In the genomic region with DNA sequence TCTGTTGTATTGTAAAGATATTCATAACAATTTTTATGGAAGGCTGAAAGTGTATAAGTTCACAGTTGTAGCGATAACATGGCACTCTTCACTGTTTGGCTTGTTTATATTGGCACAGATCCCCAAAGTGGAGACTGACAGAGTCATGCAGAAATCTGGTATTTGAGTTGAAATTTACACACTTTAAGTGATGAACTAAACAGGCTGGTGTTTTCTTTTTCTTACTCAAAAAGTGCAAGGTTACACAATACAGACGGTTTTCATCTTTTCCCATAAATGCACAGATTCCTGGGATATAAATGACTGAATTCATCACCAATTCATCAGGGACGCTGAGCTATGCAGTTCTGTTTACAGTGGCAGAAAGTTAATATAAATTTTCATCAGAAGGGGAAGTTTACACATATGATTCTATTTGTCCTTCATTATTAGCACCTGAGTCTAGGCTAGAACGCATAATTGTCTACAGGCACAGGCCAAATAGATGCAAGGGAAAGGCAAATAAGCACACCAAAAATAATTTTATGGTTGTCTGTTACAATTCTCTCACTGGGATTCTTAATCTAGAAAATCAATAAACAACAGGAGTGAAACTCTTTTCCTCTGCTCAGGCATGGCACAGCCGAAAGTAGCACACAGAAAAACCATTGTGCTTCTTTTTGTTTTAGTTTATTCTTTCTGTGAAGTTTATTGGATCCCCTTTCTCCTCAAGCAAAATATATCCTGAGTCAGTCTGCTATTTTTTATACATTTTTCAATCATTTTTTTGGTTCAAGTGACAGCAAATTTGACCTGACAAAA, we compare ENCODE assay signal across 13 cellular contexts.
DNase-seq lines count a peak whose midpoint lies in the region; ATAC-seq and TF ChIP-seq lines count a peak whose summit lies in the region.
"Had no signal": no experiment of that assay in that cellular context is flagged by ENCODE, and none has a peak within 500 bp of the region (broad histone marks: within the 10 kb centered on the region; RNA-seq: fewer than 3 reads in every experiment).

No MANE protein-coding gene starts in this region.

- peaks cover 13% of the 10 kb centered on the region; the same call in 1 of the 2 replicates for H3K4me1 ChIP-seq in Panc1 (ENCODE audit: control insufficient read depth, insufficient read depth, low read length)
- H3K4me1 ChIP-seq in stomach smooth muscle (ENCODE audit: control insufficient read depth, insufficient read depth, low read length) = no peaks in the 10 kb centered on the region

- peak; percentile 87 for ATAC-seq in Panc1
- no peak for ATAC-seq in HG03139 (IDR thresholded peaks at IDR 0.05; ENCODE audit: unreplicated experiment)
- ATAC-seq in SK-N-SH treated with all-trans-retinoic acid at 6 μM for 48 hours = no peak
- ATAC-seq: natural killer cell had no signal

- in situ Hi-C loops in Panc1 (cut with HindIII; ENCODE audit: low pct_unique_long_range_greater_than_20kb, low sequenced_read_pairs) = no loop called here

- H3K9me3 ChIP-seq in Panc1 (ENCODE audit: control insufficient read depth, insufficient read depth, low read depth, low read length) (no peaks in the 10 kb centered on the region), stomach smooth muscle (ENCODE audit: control insufficient read depth in 2 of 2, low read length in 2 of 2) (no peaks in the 10 kb centered on the region)

- H3K27ac ChIP-seq in Panc1 (ENCODE audit: low read length) (peak overlapping the region; percentile 76), stomach smooth muscle (ENCODE audit: low read length) (no peak overlapping the region)

- H3K27me3 ChIP-seq in Panc1 (ENCODE audit: control insufficient read depth, insufficient read depth, low read length) (no peaks in the 10 kb centered on the region), stomach smooth muscle (ENCODE audit: control insufficient read depth in 1 of 2, insufficient read depth in 2 of 2, low read length in 2 of 2) (no peaks in the 10 kb centered on the region)

- DNase-seq in NCI-H2081 (lab: John Stamatoyannopoulos, UW) = peak; percentile 2 to 46
- no peak for DNase-seq in NCI-H2081 treated with DMSO at 0.1 percent for 48 hours (lab: John Stamatoyannopoulos, UW)
- DNase-seq in Panc1 (ENCODE audit: low read depth, low spot score) = no peak
- peak; percentile 53 for DNase-seq in fibroblast of pulmonary artery (ENCODE audit: low read depth)
- no peak for DNase-seq in SW 1271 (lab: John Stamatoyannopoulos, UW)
- DNase-seq: ACHN; activated CD4-positive, alpha-beta T cell treated with anti-CD3 and anti-CD28 coated beads, Interleukin-2, amount 50 U/mL, for 48 hours; natural killer cell; NCI-H526; stimulated activated CD4-positive, alpha-beta T cell treated with anti-CD3 and anti-CD28 coated beads, Interleukin-12 subunit alpha, Interleukin-12 subunit beta, amount 100 ng/mL, for 4 hours had no signal

- H3K4me3 ChIP-seq in Panc1 (ENCODE audit: low read depth in 2 of 2, low read length in 2 of 2) (no peak overlapping the region), fibroblast of pulmonary artery (replicated peaks; ENCODE audit: low read depth, low read length) (no peak overlapping the region), stomach smooth muscle (ENCODE audit: low read length in 2 of 2) (peak overlapping the region; percentile 1 to 51)

- no TSS peak for BruUV-seq in Panc1 (replicated peaks; lab: Mats Ljungman, UMichigan)

- no peaks in the 10 kb centered on the region for H3K36me3 ChIP-seq in Panc1 (ENCODE audit: control insufficient read depth, insufficient read depth, low read length)
- H3K36me3 ChIP-seq in stomach smooth muscle (ENCODE audit: control insufficient read depth in 2 of 2, insufficient read depth in 2 of 2, low read length in 2 of 2) = no peaks in the 10 kb centered on the region

- TF ChIP-seq CTCF in Panc1 (IDR thresholded peaks at IDR 0.05) = no peak
- TF ChIP-seq CTCF in fibroblast of pulmonary artery (IDR thresholded peaks at IDR 0.05; ENCODE audit: low read length, missing control alignments) = no peak

- POLR2A ChIA-PET in Panc1 (lab: Charles Lee) = no interaction called here

- CTCF ChIA-PET in Panc1 (lab: Charles Lee) = no interaction called here

- intact Hi-C loops in Panc1 (cut with micrococcal nuclease; ENCODE audit: unreplicated experiment) = loop anchor here (1.0 to 10.0 kb wide), 2 partner anchors 26 to 162 kb away; no protein-coding TSS in a partner anchor

- H3K9ac ChIP-seq in stomach smooth muscle (ENCODE audit: low read length in 2 of 2) = peak overlapping the region in 1 of 2 donors; percentile 54

TF ChIP-seq in SK-N-SH treated with all-trans-retinoic acid at 6 μM for 48 hours, 23 proteins besides CTCF, POLR2A, EP300 and RAD21 (continues in another document):
- TF ChIP-seq ZNF565 (CRISPR knock-in tag; conservative IDR thresholded peaks at IDR 0.05; ENCODE audit: low read depth) = no peak
- no peak for TF ChIP-seq TCF4 (CRISPR knock-in tag; IDR thresholded peaks at IDR 0.05; ENCODE audit: borderline replicate concordance)
- no peak for TF ChIP-seq OSR1 (CRISPR knock-in tag; IDR thresholded peaks at IDR 0.05)
- TF ChIP-seq BACH2 (CRISPR knock-in tag; IDR thresholded peaks at IDR 0.05; ENCODE audit: borderline replicate concordance) = no peak
- no peak for TF ChIP-seq ISL1 (CRISPR knock-in tag; IDR thresholded peaks at IDR 0.05)
- TF ChIP-seq, protein P1, sequence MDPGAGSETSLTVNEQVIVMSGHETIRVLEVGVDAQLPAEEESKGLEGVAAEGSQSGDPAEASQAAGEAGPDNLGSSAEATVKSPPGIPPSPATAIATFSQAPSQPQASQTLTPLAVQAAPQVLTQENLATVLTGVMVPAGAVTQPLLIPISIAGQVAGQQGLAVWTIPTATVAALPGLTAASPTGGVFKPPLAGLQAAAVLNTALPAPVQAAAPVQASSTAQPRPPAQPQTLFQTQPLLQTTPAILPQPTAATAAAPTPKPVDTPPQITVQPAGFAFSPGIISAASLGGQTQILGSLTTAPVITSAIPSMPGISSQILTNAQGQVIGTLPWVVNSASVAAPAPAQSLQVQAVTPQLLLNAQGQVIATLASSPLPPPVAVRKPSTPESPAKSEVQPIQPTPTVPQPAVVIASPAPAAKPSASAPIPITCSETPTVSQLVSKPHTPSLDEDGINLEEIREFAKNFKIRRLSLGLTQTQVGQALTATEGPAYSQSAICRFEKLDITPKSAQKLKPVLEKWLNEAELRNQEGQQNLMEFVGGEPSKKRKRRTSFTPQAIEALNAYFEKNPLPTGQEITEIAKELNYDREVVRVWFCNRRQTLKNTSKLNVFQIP (CRISPR knock-in tag; IDR thresholded peaks at IDR 0.05; ENCODE audit: borderline replicate concordance, low read depth) = no peak
- TF ChIP-seq ZFP3 (CRISPR knock-in tag; IDR thresholded peaks at IDR 0.05) = no peak
- no peak for TF ChIP-seq ZFP30 (CRISPR knock-in tag; IDR thresholded peaks at IDR 0.05)
- no peak for TF ChIP-seq CSDC2 (CRISPR knock-in tag; IDR thresholded peaks at IDR 0.05)
- no peak for TF ChIP-seq TOX (CRISPR knock-in tag; IDR thresholded peaks at IDR 0.05; ENCODE audit: borderline replicate concordance)
- TF ChIP-seq, protein P2, sequence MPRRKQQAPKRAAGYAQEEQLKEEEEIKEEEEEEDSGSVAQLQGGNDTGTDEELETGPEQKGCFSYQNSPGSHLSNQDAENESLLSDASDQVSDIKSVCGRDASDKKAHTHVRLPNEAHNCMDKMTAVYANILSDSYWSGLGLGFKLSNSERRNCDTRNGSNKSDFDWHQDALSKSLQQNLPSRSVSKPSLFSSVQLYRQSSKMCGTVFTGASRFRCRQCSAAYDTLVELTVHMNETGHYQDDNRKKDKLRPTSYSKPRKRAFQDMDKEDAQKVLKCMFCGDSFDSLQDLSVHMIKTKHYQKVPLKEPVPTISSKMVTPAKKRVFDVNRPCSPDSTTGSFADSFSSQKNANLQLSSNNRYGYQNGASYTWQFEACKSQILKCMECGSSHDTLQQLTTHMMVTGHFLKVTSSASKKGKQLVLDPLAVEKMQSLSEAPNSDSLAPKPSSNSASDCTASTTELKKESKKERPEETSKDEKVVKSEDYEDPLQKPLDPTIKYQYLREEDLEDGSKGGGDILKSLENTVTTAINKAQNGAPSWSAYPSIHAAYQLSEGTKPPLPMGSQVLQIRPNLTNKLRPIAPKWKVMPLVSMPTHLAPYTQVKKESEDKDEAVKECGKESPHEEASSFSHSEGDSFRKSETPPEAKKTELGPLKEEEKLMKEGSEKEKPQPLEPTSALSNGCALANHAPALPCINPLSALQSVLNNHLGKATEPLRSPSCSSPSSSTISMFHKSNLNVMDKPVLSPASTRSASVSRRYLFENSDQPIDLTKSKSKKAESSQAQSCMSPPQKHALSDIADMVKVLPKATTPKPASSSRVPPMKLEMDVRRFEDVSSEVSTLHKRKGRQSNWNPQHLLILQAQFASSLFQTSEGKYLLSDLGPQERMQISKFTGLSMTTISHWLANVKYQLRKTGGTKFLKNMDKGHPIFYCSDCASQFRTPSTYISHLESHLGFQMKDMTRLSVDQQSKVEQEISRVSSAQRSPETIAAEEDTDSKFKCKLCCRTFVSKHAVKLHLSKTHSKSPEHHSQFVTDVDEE (CRISPR knock-in tag; IDR thresholded peaks at IDR 0.05) = no peak
- no peak for TF ChIP-seq ZNF70 (CRISPR knock-in tag; IDR thresholded peaks at IDR 0.05)
- TF ChIP-seq ZNF8 (CRISPR knock-in tag; IDR thresholded peaks at IDR 0.05) = no peak
- no peak for TF ChIP-seq SNAI2 (CRISPR knock-in tag; IDR thresholded peaks at IDR 0.05)
- no peak for TF ChIP-seq ARNTL (CRISPR knock-in tag; IDR thresholded peaks at IDR 0.05; ENCODE audit: borderline replicate concordance, low read depth)
- TF ChIP-seq, protein P3, sequence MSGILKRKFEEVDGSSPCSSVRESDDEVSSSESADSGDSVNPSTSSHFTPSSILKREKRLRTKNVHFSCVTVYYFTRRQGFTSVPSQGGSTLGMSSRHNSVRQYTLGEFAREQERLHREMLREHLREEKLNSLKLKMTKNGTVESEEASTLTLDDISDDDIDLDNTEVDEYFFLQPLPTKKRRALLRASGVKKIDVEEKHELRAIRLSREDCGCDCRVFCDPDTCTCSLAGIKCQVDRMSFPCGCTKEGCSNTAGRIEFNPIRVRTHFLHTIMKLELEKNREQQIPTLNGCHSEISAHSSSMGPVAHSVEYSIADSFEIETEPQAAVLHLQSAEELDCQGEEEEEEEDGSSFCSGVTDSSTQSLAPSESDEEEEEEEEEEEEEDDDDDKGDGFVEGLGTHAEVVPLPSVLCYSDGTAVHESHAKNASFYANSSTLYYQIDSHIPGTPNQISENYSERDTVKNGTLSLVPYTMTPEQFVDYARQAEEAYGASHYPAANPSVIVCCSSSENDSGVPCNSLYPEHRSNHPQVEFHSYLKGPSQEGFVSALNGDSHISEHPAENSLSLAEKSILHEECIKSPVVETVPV (CRISPR knock-in tag; IDR thresholded peaks at IDR 0.05) = no peak

Comparison
In these comparisons a context has a peak if more than half of its experiments do, and no peak if none do; other contexts are left out.
1. DNase-seq: peak in NCI-H2081 (2 of 2) and fibroblast of pulmonary artery (single experiment); none in NCI-H2081 treated with DMSO at 0.1 percent for 48 hours (single experiment), Panc1 (single experiment) and SW 1271 (0 of 2).
2. H3K4me3 ChIP-seq: peak in stomach smooth muscle (2 of 2); none in Panc1 (0 of 2) and fibroblast of pulmonary artery (single experiment).